In the genomic region with DNA sequence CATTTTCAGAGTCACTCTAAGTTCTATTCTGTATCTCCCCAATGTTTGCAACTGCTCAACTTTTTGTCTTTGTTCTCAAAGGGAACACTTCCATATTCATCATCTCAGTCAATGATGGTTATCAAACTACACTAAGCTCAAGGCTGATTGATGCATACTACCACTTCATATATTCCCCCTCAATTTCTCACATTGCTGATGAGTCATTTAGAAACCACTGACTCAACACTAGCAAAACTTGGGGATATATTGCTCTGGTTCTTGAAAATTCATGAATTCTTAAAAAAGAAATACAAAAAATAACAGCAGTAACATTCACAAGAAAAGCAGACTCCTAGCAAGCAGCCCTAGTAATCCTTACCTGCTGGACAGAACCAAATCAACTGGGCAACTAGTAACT, we compare ENCODE assay signal across 13 cellular contexts. TPM values are rescaled to one million over a fixed set of nuclear protein-coding genes. Genes with fewer than 3 reads are reported as not detected.
DNase-seq lines count a peak whose midpoint lies in the region; ATAC-seq and TF ChIP-seq lines count a peak whose summit lies in the region.
"Had no signal": no experiment of that assay in that cellular context is flagged by ENCODE, and none has a peak within 500 bp of the region (broad histone marks: within the 10 kb centered on the region; RNA-seq: fewer than 3 reads in every experiment).

No MANE protein-coding gene starts in this region.

- peak overlapping the region; percentile 0 for H3K27ac Mint-ChIP-seq in activated T-cell treated with anti-CD3 and anti-CD28 coated beads, Interleukin-2, amount 50 U/mL, for 72 hours
- H3K27ac Mint-ChIP-seq in stimulated activated naive CD8-positive, alpha-beta T cell treated with anti-CD3 and anti-CD28 coated beads, Interleukin-15, amount 100 ng/mL, for 72 hours, result peak overlapping the region in 1 of 2 donors; percentile 54

- TF ChIP-seq EP300 in tibial nerve (IDR thresholded peaks at IDR 0.05), result no peak

- H3K4me1 ChIP-seq in tibial nerve (no peaks in the 10 kb centered on the region), SJCRH30 (no peaks in the 10 kb centered on the region)

- peaks cover 0 to 13% (median 0%) of the 10 kb centered on the region in 3 donors for H3K36me3 ChIP-seq in tibial nerve
- peaks cover 4% of the 10 kb centered on the region; the same call in 1 of the 2 replicates for H3K36me3 ChIP-seq in SJCRH30

- H3K27ac ChIP-seq in tibial nerve, result no peak overlapping the region
- H3K27ac ChIP-seq in SJCRH30, result no peak overlapping the region
- H3K27ac ChIP-seq: left ventricle myocardium inferior had no signal

- DNase-seq in activated T-cell treated with anti-CD3 and anti-CD28 coated beads, Interleukin-2, amount 50 U/mL, for 72 hours, result peak in 1 of 2 donors; percentile 28
- DNase-seq in activated T-cell treated with anti-CD3 and anti-CD28 coated beads, Interleukin-2, amount 50 U/mL, for 48 hours, result no peak
- DNase-seq in RKO (ENCODE audit: low spot score) (peak; percentile 67), tibial nerve (ENCODE audit: low spot score in 2 of 2) (no peak), SJCRH30 (no peak)
- peak in 1 of 2 donors; percentile 11 for DNase-seq in stimulated activated naive CD8-positive, alpha-beta T cell treated with anti-CD3 and anti-CD28 coated beads, Interleukin-15, amount 100 ng/mL, for 72 hours
- DNase-seq: erythroblast; left ventricle myocardium inferior; stimulated activated naive CD4-positive, alpha-beta T cell treated with Interleukin-2 at 50 U/mL for 16 hours had no signal

- H3K27me3 Mint-ChIP-seq in activated T-cell treated with anti-CD3 and anti-CD28 coated beads, Interleukin-2, amount 50 U/mL, for 72 hours (ENCODE audit: low read depth), result no peaks in the 10 kb centered on the region
- no peaks in the 10 kb centered on the region for H3K27me3 Mint-ChIP-seq in stimulated activated naive CD8-positive, alpha-beta T cell treated with anti-CD3 and anti-CD28 coated beads, Interleukin-15, amount 100 ng/mL, for 72 hours

- H3K9me3 ChIP-seq in tibial nerve (peaks cover 0 to 24% (median 4%) of the 10 kb centered on the region in 4 donors), SJCRH30 (replicated peaks) (peaks cover 4% of the 10 kb centered on the region; the same call in 1 of the 2 replicates)

- H3K36me3 Mint-ChIP-seq in activated T-cell treated with anti-CD3 and anti-CD28 coated beads, Interleukin-2, amount 50 U/mL, for 72 hours (ENCODE audit: insufficient read depth in 2 of 2), result peaks cover 9 to 19% of the 10 kb centered on the region in 2 donors

- peaks cover 30% of the 10 kb centered on the region for H3K4me1 Mint-ChIP-seq in activated T-cell treated with anti-CD3 and anti-CD28 coated beads, Interleukin-2, amount 50 U/mL, for 72 hours (ENCODE audit: low read depth)
- peaks cover 12% of the 10 kb centered on the region for H3K4me1 Mint-ChIP-seq in stimulated activated naive CD8-positive, alpha-beta T cell treated with anti-CD3 and anti-CD28 coated beads, Interleukin-15, amount 100 ng/mL, for 72 hours

- peaks cover 5 to 11% of the 10 kb centered on the region in 2 donors for H3K9me3 Mint-ChIP-seq in activated T-cell treated with anti-CD3 and anti-CD28 coated beads, Interleukin-2, amount 50 U/mL, for 72 hours
- peaks cover 11 to 16% of the 10 kb centered on the region in 2 donors for H3K9me3 Mint-ChIP-seq in stimulated activated naive CD8-positive, alpha-beta T cell treated with anti-CD3 and anti-CD28 coated beads, Interleukin-15, amount 100 ng/mL, for 72 hours

- ATAC-seq in activated T-cell treated with anti-CD3 and anti-CD28 coated beads, Interleukin-2, amount 50 U/mL, for 72 hours (replicated peaks in 1 of 2), result peak; percentile 95
- ATAC-seq in HG02885 (IDR thresholded peaks at IDR 0.05; ENCODE audit: poor library complexity, unreplicated experiment), result peak; percentile 54
- peak; percentile 98 for ATAC-seq in stimulated activated naive CD8-positive, alpha-beta T cell treated with anti-CD3 and anti-CD28 coated beads, Interleukin-15, amount 100 ng/mL, for 72 hours
- no peak for ATAC-seq in GM19035 (IDR thresholded peaks at IDR 0.05; ENCODE audit: unreplicated experiment)
- ATAC-seq: sciatic nerve, SK-N-SH treated with all-trans-retinoic acid at 6 μM for 48 hours had no signal

- peak overlapping the region in 1 of 2 donors; percentile 5 for H3K4me3 Mint-ChIP-seq in activated T-cell treated with anti-CD3 and anti-CD28 coated beads, Interleukin-2, amount 50 U/mL, for 72 hours
- peak overlapping the region in 1 of 2 donors; percentile 2 for H3K4me3 Mint-ChIP-seq in stimulated activated naive CD8-positive, alpha-beta T cell treated with anti-CD3 and anti-CD28 coated beads, Interleukin-15, amount 100 ng/mL, for 72 hours

- no peaks in the 10 kb centered on the region for H3K27me3 ChIP-seq in tibial nerve
- H3K27me3 ChIP-seq in SJCRH30, result no peaks in the 10 kb centered on the region

- H3K4me3 ChIP-seq in tibial nerve, result no peak overlapping the region
- H3K4me3 ChIP-seq in SJCRH30, result no peak overlapping the region
- H3K4me3 ChIP-seq: left ventricle myocardium inferior had no signal

- TF ChIP-seq CTCF in tibial nerve (IDR thresholded peaks at IDR 0.05), result no peak

- TF ChIP-seq POLR2A in tibial nerve (IDR thresholded peaks at IDR 0.05), result no peak

RNA-seq across cellular contexts. Expression of gene ABHD17B, which starts 52.2 kb away (rescaled TPM):
- 10 to 100 TPM; 15.4 to 16.2 TPM for total RNA-seq in activated T-cell treated with anti-CD3 and anti-CD28 coated beads, Interleukin-2, amount 50 U/mL, for 72 hours
- 10 to 100 TPM; 10.5 to 23.8 (median 18.3) TPM for total RNA-seq in tibial nerve
- 43.2 and 48.2 TPM in 2 replicates for total RNA-seq in SJCRH30 (2014; rRNA removed; shearing (Covaris generic))

RNA-seq across cellular contexts. Expression of gene C9orf85, which starts 52.6 kb away (rescaled TPM):
- 10 to 100 TPM; 13.5 to 14.1 TPM for total RNA-seq in activated T-cell treated with anti-CD3 and anti-CD28 coated beads, Interleukin-2, amount 50 U/mL, for 72 hours
- 10 to 100 TPM; 12.3 to 18.4 (median 16.0) TPM for total RNA-seq in tibial nerve
- total RNA-seq in SJCRH30 (2014; rRNA removed; shearing (Covaris generic)), result 26.4 and 28.3 TPM in 2 replicates
